1 cellular context compared by ENCODE assay signal in genomic region chr1:85172684-85173337, GRCh38.
TF ChIP-seq lines count a peak whose summit lies in the region.

No MANE protein-coding gene starts in this region.

TF ChIP-seq in WTC11, 78 proteins besides CTCF, POLR2A, EP300 and RAD21 (continued from another document):
- TF ChIP-seq STAT6 (CRISPR knock-in tag; conservative IDR thresholded peaks at IDR 0.05; ENCODE audit: low read depth), result no peak
- TF ChIP-seq ZNF121 (CRISPR knock-in tag; IDR thresholded peaks at IDR 0.05), result no peak
- no peak for TF ChIP-seq ELF4 (CRISPR knock-in tag; IDR thresholded peaks at IDR 0.05; ENCODE audit: low read depth)
- TF ChIP-seq ATF2 (CRISPR knock-in tag; IDR thresholded peaks at IDR 0.05; ENCODE audit: borderline replicate concordance, low read depth), result no peak
- no peak for TF ChIP-seq AR (CRISPR knock-in tag; IDR thresholded peaks at IDR 0.05)
